In the genomic region with DNA sequence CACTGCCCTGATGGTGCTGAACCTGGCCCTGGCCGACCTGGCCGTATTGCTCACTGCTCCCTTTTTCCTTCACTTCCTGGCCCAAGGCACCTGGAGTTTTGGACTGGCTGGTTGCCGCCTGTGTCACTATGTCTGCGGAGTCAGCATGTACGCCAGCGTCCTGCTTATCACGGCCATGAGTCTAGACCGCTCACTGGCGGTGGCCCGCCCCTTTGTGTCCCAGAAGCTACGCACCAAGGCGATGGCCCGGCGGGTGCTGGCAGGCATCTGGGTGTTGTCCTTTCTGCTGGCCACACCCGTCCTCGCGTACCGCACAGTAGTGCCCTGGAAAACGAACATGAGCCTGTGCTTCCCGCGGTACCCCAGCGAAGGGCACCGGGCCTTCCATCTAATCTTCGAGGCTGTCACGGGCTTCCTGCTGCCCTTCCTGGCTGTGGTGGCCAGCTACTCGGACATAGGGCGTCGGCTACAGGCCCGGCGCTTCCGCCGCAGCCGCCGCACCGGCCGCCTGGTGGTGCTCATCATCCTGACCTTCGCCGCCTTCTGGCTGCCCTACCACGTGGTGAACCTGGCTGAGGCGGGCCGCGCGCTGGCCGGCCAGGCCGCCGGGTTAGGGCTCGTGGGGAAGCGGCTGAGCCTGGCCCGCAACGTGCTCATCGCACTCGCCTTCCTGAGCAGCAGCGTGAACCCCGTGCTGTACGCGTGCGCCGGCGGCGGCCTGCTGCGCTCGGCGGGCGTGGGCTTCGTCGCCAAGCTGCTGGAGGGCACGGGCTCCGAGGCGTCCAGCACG, we compare ENCODE assay signal across 8 cellular contexts. TPM values are rescaled to one million over a fixed set of nuclear protein-coding genes. Genes with fewer than 3 reads are reported as not detected.
DNase-seq lines count a peak whose midpoint lies in the region; ATAC-seq, FAIRE-seq and TF ChIP-seq lines count a peak whose summit lies in the region.

No MANE protein-coding gene starts in this region.

- peak overlapping the region; percentile 36 for H3K27ac Mint-ChIP-seq in activated CD8-positive, alpha-beta T cell treated with anti-CD3 and anti-CD28 coated beads, Interleukin-2, amount 10 ng/mL, durations not matched to agents 7 days and 5 days
- no peak overlapping the region for H3K27ac Mint-ChIP-seq in activated CD8-positive, alpha-beta T cell treated with anti-CD3 and anti-CD28 coated beads for 36 hours

- peak overlapping the region; percentile 65 for H2AFZ ChIP-seq in endothelial cell of umbilical vein (ENCODE audit: low read depth, low read length)
- no peak overlapping the region for H2AFZ ChIP-seq in mesenchymal stem cell (ENCODE audit: low read depth, low read length)

- H3K36me3 ChIP-seq in endothelial cell of umbilical vein (ENCODE audit: control insufficient read depth in 2 of 2, extremely low read depth in 1 of 2, insufficient read depth in 2 of 2, low read length in 2 of 2) = peaks cover 0 to 1% of the 10 kb centered on the region in 2 experiments
- peaks cover 0 to 7% of the 10 kb centered on the region in 2 experiments for H3K36me3 ChIP-seq in mesenchymal stem cell (ENCODE audit: control insufficient read depth in 1 of 2, insufficient read depth in 2 of 2, low read depth in 1 of 2, low read length in 2 of 2)
- H3K36me3 ChIP-seq in upper lobe of right lung = no peaks in the 10 kb centered on the region

- H3K9ac ChIP-seq in endothelial cell of umbilical vein (replicated peaks; ENCODE audit: extremely low read depth, insufficient read depth, low read length) (no peak overlapping the region), mesenchymal stem cell (ENCODE audit: low read length) (no peak overlapping the region)

- no TSS peak for BruUV-seq in endothelial cell of umbilical vein (replicated peaks; lab: Mats Ljungman, UMichigan)

- peaks cover 59% of the 10 kb centered on the region for H3K4me1 Mint-ChIP-seq in activated CD8-positive, alpha-beta T cell treated with anti-CD3 and anti-CD28 coated beads, Interleukin-2, amount 10 ng/mL, durations not matched to agents 7 days and 5 days (ENCODE audit: low read depth)
- H3K4me1 Mint-ChIP-seq in activated CD8-positive, alpha-beta T cell treated with anti-CD3 and anti-CD28 coated beads for 36 hours (ENCODE audit: low read depth) = peaks cover 49% of the 10 kb centered on the region

- intact Hi-C loops in activated CD8-positive, alpha-beta T cell treated with anti-CD3 and anti-CD28 coated beads for 36 hours (cut with micrococcal nuclease) = no loop called here
- intact Hi-C loops in endothelial cell of umbilical vein (cut with micrococcal nuclease) = no loop called here
- intact Hi-C loops in upper lobe of right lung (cut with DNase I) = no loop called here

- H3K27me3 ChIP-seq in endothelial cell of umbilical vein (ENCODE audit: control insufficient read depth in 2 of 2, insufficient read depth in 2 of 2, low read length in 2 of 2) (no peaks in the 10 kb centered on the region), mesenchymal stem cell (ENCODE audit: control insufficient read depth in 1 of 2, insufficient read depth in 1 of 2, low read length in 2 of 2) (peaks cover 11 to 27% of the 10 kb centered on the region in 2 experiments), upper lobe of right lung (peaks cover 23% of the 10 kb centered on the region)

- CTCF ChIA-PET in activated CD8-positive, alpha-beta T cell treated with anti-CD3 and anti-CD28 coated beads, Interleukin-2, amount 10 ng/mL, durations not matched to agents 7 days and 5 days (lab: Charles Lee) = interaction anchor here (1.3 kb wide), 1 partner anchor 17 kb away, joined by 6 read pairs; no protein-coding TSS in a partner anchor
- CTCF ChIA-PET in activated CD8-positive, alpha-beta T cell treated with anti-CD3 and anti-CD28 coated beads for 36 hours (lab: Charles Lee) = interaction anchor here (1.9 to 10.2 kb wide), 2 partner anchors 8 to 17 kb away, joined by 7 to 88 read pairs; a partner anchor contains a TSS
- CTCF ChIA-PET in endothelial cell of umbilical vein (lab: Charles Lee) = interaction anchor here (1.0 to 1.7 kb wide), 5 partner anchors 8 to 120 kb away, joined by 4 to 9 read pairs (median 5); a partner anchor contains a TSS

- H3K4me1 ChIP-seq in endothelial cell of umbilical vein (ENCODE audit: control insufficient read depth, extremely low read depth, insufficient read depth, low read length) (peaks cover 66% of the 10 kb centered on the region), mesenchymal stem cell (ENCODE audit: control insufficient read depth, insufficient read depth, low read depth, low read length) (no peaks in the 10 kb centered on the region), upper lobe of right lung (peaks cover 61% of the 10 kb centered on the region)

- no peaks in the 10 kb centered on the region for H4K20me1 ChIP-seq in endothelial cell of umbilical vein (replicated peaks; ENCODE audit: control insufficient read depth, extremely low read depth, insufficient read depth, low read length)

- no peak overlapping the region for H3K4me3 Mint-ChIP-seq in activated CD8-positive, alpha-beta T cell treated with anti-CD3 and anti-CD28 coated beads, Interleukin-2, amount 10 ng/mL, durations not matched to agents 7 days and 5 days
- no peak overlapping the region for H3K4me3 Mint-ChIP-seq in activated CD8-positive, alpha-beta T cell treated with anti-CD3 and anti-CD28 coated beads for 36 hours

- no peaks in the 10 kb centered on the region for H3K9me1 ChIP-seq in endothelial cell of umbilical vein (replicated peaks; ENCODE audit: control insufficient read depth, extremely low read depth, insufficient read depth, low read length)

- H3K79me1 ChIP-seq in mesenchymal stem cell (replicated peaks; ENCODE audit: low read length, poor library complexity, severe bottlenecking) = no peaks in the 10 kb centered on the region

- peak overlapping the region; percentile 31 for H4K8ac ChIP-seq in mesenchymal stem cell (ENCODE audit: low read length)

- H3K4ac ChIP-seq in mesenchymal stem cell (ENCODE audit: low read depth in 1 of 2, low read length in 2 of 2) = no peak overlapping the region

- dilution Hi-C loops in endothelial cell of umbilical vein (cut with MboI; ENCODE audit: extremely low pct_ligation_motif_present, low sequenced_read_pairs) = no loop called here

- TF ChIP-seq CTCF in activated CD8-positive, alpha-beta T cell treated with anti-CD3 and anti-CD28 coated beads for 36 hours (IDR thresholded peaks at IDR 0.05) = no peak
- TF ChIP-seq CTCF in endothelial cell of umbilical vein (IDR thresholded peaks at IDR 0.05; ENCODE audit: extremely low read depth in 1 of 2, insufficient read depth in 1 of 2, low read depth in 1 of 2, low read length in 2 of 2) = peak; percentile 13 to 44
- peak; percentile 38 for TF ChIP-seq CTCF in upper lobe of right lung (IDR thresholded peaks at IDR 0.05)

- H3K36me3 Mint-ChIP-seq in activated CD8-positive, alpha-beta T cell treated with anti-CD3 and anti-CD28 coated beads, Interleukin-2, amount 10 ng/mL, durations not matched to agents 7 days and 5 days (ENCODE audit: low read depth) = peaks cover 42% of the 10 kb centered on the region
- H3K36me3 Mint-ChIP-seq in activated CD8-positive, alpha-beta T cell treated with anti-CD3 and anti-CD28 coated beads for 36 hours (ENCODE audit: low read depth) = peaks cover 9% of the 10 kb centered on the region

- no peaks in the 10 kb centered on the region for H3K9me3 Mint-ChIP-seq in activated CD8-positive, alpha-beta T cell treated with anti-CD3 and anti-CD28 coated beads, Interleukin-2, amount 10 ng/mL, durations not matched to agents 7 days and 5 days (ENCODE audit: insufficient read depth)
- no peaks in the 10 kb centered on the region for H3K9me3 Mint-ChIP-seq in activated CD8-positive, alpha-beta T cell treated with anti-CD3 and anti-CD28 coated beads for 36 hours

- peaks cover 16% of the 10 kb centered on the region for H3K27me3 Mint-ChIP-seq in activated CD8-positive, alpha-beta T cell treated with anti-CD3 and anti-CD28 coated beads, Interleukin-2, amount 10 ng/mL, durations not matched to agents 7 days and 5 days (ENCODE audit: low read depth)
- H3K27me3 Mint-ChIP-seq in activated CD8-positive, alpha-beta T cell treated with anti-CD3 and anti-CD28 coated beads for 36 hours = no peaks in the 10 kb centered on the region

- H2BK120ac ChIP-seq in mesenchymal stem cell (ENCODE audit: low read depth, low read length) = no peak overlapping the region

- FAIRE-seq in endothelial cell of umbilical vein (lab: Jason Lieb, UNC) = no peak

- H2BK15ac ChIP-seq in mesenchymal stem cell (ENCODE audit: low read depth, poor library complexity, severe bottlenecking) = no peak overlapping the region

- peak overlapping the region; percentile 45 for H4K91ac ChIP-seq in mesenchymal stem cell (ENCODE audit: low read length)

- H3K23ac ChIP-seq in mesenchymal stem cell (ENCODE audit: low read length in 2 of 2) = no peak overlapping the region

- no peaks in the 10 kb centered on the region for H3K9me3 ChIP-seq in endothelial cell of umbilical vein (replicated peaks; ENCODE audit: control insufficient read depth, insufficient read depth, low read length)
- H3K9me3 ChIP-seq in mesenchymal stem cell (ENCODE audit: control insufficient read depth, low read length) = no peaks in the 10 kb centered on the region
- no peaks in the 10 kb centered on the region for H3K9me3 ChIP-seq in upper lobe of right lung

- no peak overlapping the region for H3K14ac ChIP-seq in mesenchymal stem cell (ENCODE audit: low read length in 2 of 2)

- H3K27ac ChIP-seq in endothelial cell of umbilical vein (ENCODE audit: insufficient read depth, low read depth, low read length) (no peak overlapping the region), mesenchymal stem cell (ENCODE audit: low read length, poor library complexity, severe bottlenecking) (no peak overlapping the region), upper lobe of right lung (peak overlapping the region; percentile 63)

- H3K4me3 ChIP-seq in endothelial cell of umbilical vein (replicated peaks in 1 of 3; ENCODE audit: insufficient read depth in 1 of 3, low read depth in 1 of 3, low read length in 3 of 3) (no peak overlapping the region), mesenchymal stem cell (ENCODE audit: insufficient read depth in 1 of 2, low read depth in 1 of 2, low read length in 2 of 2) (no peak overlapping the region), upper lobe of right lung (no peak overlapping the region)

- no peak for DNase-seq in activated CD8-positive, alpha-beta T cell treated with anti-CD3 and anti-CD28 coated beads, Interleukin-2, amount 10 ng/mL, durations not matched to agents 7 days and 5 days
- no peak for DNase-seq in activated CD8-positive, alpha-beta T cell treated with anti-CD3 and anti-CD28 coated beads for 36 hours
- DNase-seq in endothelial cell of umbilical vein (ENCODE audit: low read depth, low spot score) (peak; percentile 37), mesenchymal stem cell (no peak), upper lobe of right lung (peak; percentile 75), NCI-H2227 treated with DMSO at 0.1 percent for 48 hours (lab: John Stamatoyannopoulos, UW) (no peak), NCI-H1417 treated with DMSO at 0.1 percent for 48 hours (lab: John Stamatoyannopoulos, UW) (no peak)

- H2BK5ac ChIP-seq in mesenchymal stem cell (ENCODE audit: low read depth, low read length, poor library complexity, severe bottlenecking) = no peak overlapping the region

- no peak overlapping the region for H3K4me2 ChIP-seq in endothelial cell of umbilical vein (ENCODE audit: insufficient read depth, low read length)
- no peak overlapping the region for H3K4me2 ChIP-seq in mesenchymal stem cell (ENCODE audit: low read length, poor library complexity, severe bottlenecking)

- ATAC-seq in activated CD8-positive, alpha-beta T cell treated with anti-CD3 and anti-CD28 coated beads, Interleukin-2, amount 10 ng/mL, durations not matched to agents 7 days and 5 days = no peak
- no peak for ATAC-seq in activated CD8-positive, alpha-beta T cell treated with anti-CD3 and anti-CD28 coated beads for 36 hours
- ATAC-seq in upper lobe of right lung (peak; percentile 60), HG03460 (IDR thresholded peaks at IDR 0.05; ENCODE audit: unreplicated experiment) (no peak)

- POLR2A ChIA-PET in activated CD8-positive, alpha-beta T cell treated with anti-CD3 and anti-CD28 coated beads, Interleukin-2, amount 10 ng/mL, durations not matched to agents 7 days and 5 days (lab: Charles Lee) = no interaction called here
- POLR2A ChIA-PET in activated CD8-positive, alpha-beta T cell treated with anti-CD3 and anti-CD28 coated beads for 36 hours (lab: Charles Lee) = interaction anchor here (0.5 to 1.9 kb wide), 3 partner anchors 9 to 114 kb away, joined by 3 to 4 read pairs (median 4); a partner anchor contains a TSS
- POLR2A ChIA-PET in endothelial cell of umbilical vein (lab: Charles Lee) = no interaction called here

- H3K18ac ChIP-seq in mesenchymal stem cell (ENCODE audit: low read depth in 1 of 2, low read length in 2 of 2) = no peak overlapping the region

- H2AK5ac ChIP-seq in mesenchymal stem cell (ENCODE audit: low read length, severe bottlenecking) = no peak overlapping the region

- H3K79me2 ChIP-seq in endothelial cell of umbilical vein (ENCODE audit: control insufficient read depth, insufficient read depth, low read length) = no peaks in the 10 kb centered on the region

- H2BK12ac ChIP-seq in mesenchymal stem cell (ENCODE audit: low read length in 2 of 2) = no peak overlapping the region

- WGBS in mesenchymal stem cell = 86% methylated on average over 70 of the region's 70 CpGs

- TF ChIP-seq POLR2A in endothelial cell of umbilical vein (IDR thresholded peaks at IDR 0.05; ENCODE audit: low read depth, low read length) = no peak

RNA-seq across cellular contexts. Expression of a gene that starts 4.7 kb away (rescaled TPM):
- total RNA-seq in activated CD8-positive, alpha-beta T cell treated with anti-CD3 and anti-CD28 coated beads, Interleukin-2, amount 10 ng/mL, durations not matched to agents 7 days and 5 days = 10 to 100 TPM; 26.9 to 28.0 TPM
- 10 to 100 TPM; 11.6 to 11.7 TPM for total RNA-seq in activated CD8-positive, alpha-beta T cell treated with anti-CD3 and anti-CD28 coated beads for 36 hours
- total RNA-seq in endothelial cell of umbilical vein = 6.2 and 10.5 TPM in 2 replicates
- 9.1 and 11.7 TPM in 2 replicates for polyA plus RNA-seq in endothelial cell of umbilical vein
- polyA plus RNA-seq in endothelial cell of umbilical vein (2011; cell fraction: cytosol; rRNA removed) = 2.1 and 3.0 TPM in 2 replicates
- 79.4 and 81.1 TPM in 2 replicates for polyA plus RNA-seq in endothelial cell of umbilical vein (2011; cell fraction: nucleus; rRNA removed)
- 4.8 and 6.3 TPM in 2 replicates for polyA plus RNA-seq in endothelial cell of umbilical vein (2012)
- 4.9 and 12.2 TPM in 2 replicates for polyA minus RNA-seq in endothelial cell of umbilical vein
- polyA minus RNA-seq in endothelial cell of umbilical vein (2011; cell fraction: cytosol; rRNA and poly(A)+ RNA removed) = 6.6 TPM
- polyA minus RNA-seq in endothelial cell of umbilical vein (2011; cell fraction: nucleus; rRNA and poly(A)+ RNA removed) = 9.5 and 11.0 TPM in 2 replicates
- polyA plus RNA-seq in mesenchymal stem cell (2013, experiment 1 of 2) = 2.9 TPM
- polyA plus RNA-seq in mesenchymal stem cell (2013, experiment 2 of 2) = 2.6 TPM
- total RNA-seq in upper lobe of right lung = 9.8 TPM

RNA-seq across cellular contexts. Expression of a gene that starts 6.1 kb away (rescaled TPM):
- total RNA-seq in activated CD8-positive, alpha-beta T cell treated with anti-CD3 and anti-CD28 coated beads, Interleukin-2, amount 10 ng/mL, durations not matched to agents 7 days and 5 days = 10 to 100 TPM; 17.8 to 18.7 TPM
- 10 to 100 TPM in 1 of 2 experiments, 1 to 10 TPM in 1; 9.6 to 12.0 TPM for total RNA-seq in activated CD8-positive, alpha-beta T cell treated with anti-CD3 and anti-CD28 coated beads for 36 hours
- 9.1 and 13.1 TPM in 2 replicates for total RNA-seq in endothelial cell of umbilical vein
- 5.5 and 7.6 TPM in 2 replicates for polyA plus RNA-seq in endothelial cell of umbilical vein
- 0.49 and 1.2 TPM in 2 replicates for polyA plus RNA-seq in endothelial cell of umbilical vein (2011; cell fraction: cytosol; rRNA removed)
- 52.9 and 53.1 TPM in 2 replicates for polyA plus RNA-seq in endothelial cell of umbilical vein (2011; cell fraction: nucleus; rRNA removed)
- 3.5 and 4.3 TPM in 2 replicates for polyA plus RNA-seq in endothelial cell of umbilical vein (2012)
- polyA minus RNA-seq in endothelial cell of umbilical vein = 5.9 and 6.8 TPM in 2 replicates
- 2.3 TPM for polyA minus RNA-seq in endothelial cell of umbilical vein (2011; cell fraction: cytosol; rRNA and poly(A)+ RNA removed)
- polyA minus RNA-seq in endothelial cell of umbilical vein (2011; cell fraction: nucleus; rRNA and poly(A)+ RNA removed) = 15.5 and 16.1 TPM in 2 replicates
- polyA plus RNA-seq in mesenchymal stem cell (2013, experiment 1 of 2) = 1.6 TPM
- 1.6 TPM for polyA plus RNA-seq in mesenchymal stem cell (2013, experiment 2 of 2)
- 6.4 TPM for total RNA-seq in upper lobe of right lung

RNA-seq across cellular contexts. Expression of a gene that starts 8.2 kb away (rescaled TPM):
- total RNA-seq in activated CD8-positive, alpha-beta T cell treated with anti-CD3 and anti-CD28 coated beads, Interleukin-2, amount 10 ng/mL, durations not matched to agents 7 days and 5 days = 10 to 100 TPM; 47.2 to 48.2 TPM
- total RNA-seq in activated CD8-positive, alpha-beta T cell treated with anti-CD3 and anti-CD28 coated beads for 36 hours = 10 to 100 TPM; 12.1 to 13.6 TPM
- total RNA-seq in endothelial cell of umbilical vein (4.6 and 5.2 TPM in 2 replicates), upper lobe of right lung (18.8 TPM)
- 7.2 and 14.9 TPM in 2 replicates for polyA plus RNA-seq in endothelial cell of umbilical vein
- 5.4 and 5.5 TPM in 2 replicates for polyA plus RNA-seq in endothelial cell of umbilical vein (2011; cell fraction: cytosol; rRNA removed)
- polyA plus RNA-seq in endothelial cell of umbilical vein (2011; cell fraction: nucleus; rRNA removed) = 14.0 and 14.4 TPM in 2 replicates
- 0.76 and 2.3 TPM in 2 replicates for polyA plus RNA-seq in endothelial cell of umbilical vein (2012)
- 3.0 and 7.3 TPM in 2 replicates for polyA minus RNA-seq in endothelial cell of umbilical vein
- polyA minus RNA-seq in endothelial cell of umbilical vein (2011; cell fraction: cytosol; rRNA and poly(A)+ RNA removed) = 5.6 TPM
- polyA minus RNA-seq in endothelial cell of umbilical vein (2011; cell fraction: nucleus; rRNA and poly(A)+ RNA removed) = 3.5 and 4.0 TPM in 2 replicates
- polyA plus RNA-seq in mesenchymal stem cell (2013, experiment 1 of 2) = not detected
- not detected for polyA plus RNA-seq in mesenchymal stem cell (2013, experiment 2 of 2)

RNA-seq across cellular contexts. Expression of a gene that starts 16.4 kb away (rescaled TPM):
- 10 to 100 TPM; 35.2 to 36.7 TPM for total RNA-seq in activated CD8-positive, alpha-beta T cell treated with anti-CD3 and anti-CD28 coated beads, Interleukin-2, amount 10 ng/mL, durations not matched to agents 7 days and 5 days
- 10 to 100 TPM; 33.5 to 33.6 TPM for total RNA-seq in activated CD8-positive, alpha-beta T cell treated with anti-CD3 and anti-CD28 coated beads for 36 hours
- total RNA-seq in endothelial cell of umbilical vein (30.9 and 31.0 TPM in 2 replicates), upper lobe of right lung (21.4 TPM)
- 16.2 and 16.3 TPM in 2 replicates for polyA plus RNA-seq in endothelial cell of umbilical vein
- polyA plus RNA-seq in endothelial cell of umbilical vein (2011; cell fraction: cytosol; rRNA removed) = 13.0 and 13.1 TPM in 2 replicates
- 58.1 and 63.4 TPM in 2 replicates for polyA plus RNA-seq in endothelial cell of umbilical vein (2011; cell fraction: nucleus; rRNA removed)
- polyA plus RNA-seq in endothelial cell of umbilical vein (2012) = 15.9 and 22.1 TPM in 2 replicates
- 36.0 TPM in 2 replicates for polyA minus RNA-seq in endothelial cell of umbilical vein
- polyA minus RNA-seq in endothelial cell of umbilical vein (2011; cell fraction: cytosol; rRNA and poly(A)+ RNA removed) = 31.3 TPM
- polyA minus RNA-seq in endothelial cell of umbilical vein (2011; cell fraction: nucleus; rRNA and poly(A)+ RNA removed) = 20.9 and 32.3 TPM in 2 replicates
- 8.0 TPM for polyA plus RNA-seq in mesenchymal stem cell (2013, experiment 1 of 2)
- polyA plus RNA-seq in mesenchymal stem cell (2013, experiment 2 of 2) = 7.6 TPM

RNA-seq across cellular contexts. Expression of a gene that starts 16.4 kb away (rescaled TPM):
- 10 to 100 TPM; 28.6 to 33.9 TPM for total RNA-seq in activated CD8-positive, alpha-beta T cell treated with anti-CD3 and anti-CD28 coated beads, Interleukin-2, amount 10 ng/mL, durations not matched to agents 7 days and 5 days
- total RNA-seq in activated CD8-positive, alpha-beta T cell treated with anti-CD3 and anti-CD28 coated beads for 36 hours = 10 to 100 TPM; 11.9 to 13.6 TPM
- total RNA-seq in endothelial cell of umbilical vein (18.0 and 20.0 TPM in 2 replicates), upper lobe of right lung (28.0 TPM)
- polyA plus RNA-seq in endothelial cell of umbilical vein = 69.5 and 70.2 TPM in 2 replicates
- polyA plus RNA-seq in endothelial cell of umbilical vein (2011; cell fraction: cytosol; rRNA removed) = 35.4 and 35.6 TPM in 2 replicates
- 74.9 and 85.8 TPM in 2 replicates for polyA plus RNA-seq in endothelial cell of umbilical vein (2011; cell fraction: nucleus; rRNA removed)
- polyA plus RNA-seq in endothelial cell of umbilical vein (2012) = 23.2 and 25.3 TPM in 2 replicates
- 36.1 and 40.7 TPM in 2 replicates for polyA minus RNA-seq in endothelial cell of umbilical vein
- polyA minus RNA-seq in endothelial cell of umbilical vein (2011; cell fraction: cytosol; rRNA and poly(A)+ RNA removed) = 17.3 TPM
- polyA minus RNA-seq in endothelial cell of umbilical vein (2011; cell fraction: nucleus; rRNA and poly(A)+ RNA removed) = 12.4 and 15.2 TPM in 2 replicates
- polyA plus RNA-seq in mesenchymal stem cell (2013, experiment 1 of 2) = 18.6 TPM
- polyA plus RNA-seq in mesenchymal stem cell (2013, experiment 2 of 2) = 21.3 TPM

Comparison
In these comparisons a context has a peak if more than half of its experiments do, and no peak if none do; other contexts are left out.
1. DNase-seq: peak in endothelial cell of umbilical vein (single experiment) and upper lobe of right lung (single experiment); none in activated CD8-positive, alpha-beta T cell treated with anti-CD3 and anti-CD28 coated beads, Interleukin-2, amount 10 ng/mL, durations not matched to agents 7 days and 5 days (single experiment), activated CD8-positive, alpha-beta T cell treated with anti-CD3 and anti-CD28 coated beads for 36 hours (single experiment), mesenchymal stem cell (single experiment), NCI-H2227 treated with DMSO at 0.1 percent for 48 hours (single experiment) and NCI-H1417 treated with DMSO at 0.1 percent for 48 hours (single experiment).